8 cellular contexts compared by ENCODE assay signal in the genomic region with DNA sequence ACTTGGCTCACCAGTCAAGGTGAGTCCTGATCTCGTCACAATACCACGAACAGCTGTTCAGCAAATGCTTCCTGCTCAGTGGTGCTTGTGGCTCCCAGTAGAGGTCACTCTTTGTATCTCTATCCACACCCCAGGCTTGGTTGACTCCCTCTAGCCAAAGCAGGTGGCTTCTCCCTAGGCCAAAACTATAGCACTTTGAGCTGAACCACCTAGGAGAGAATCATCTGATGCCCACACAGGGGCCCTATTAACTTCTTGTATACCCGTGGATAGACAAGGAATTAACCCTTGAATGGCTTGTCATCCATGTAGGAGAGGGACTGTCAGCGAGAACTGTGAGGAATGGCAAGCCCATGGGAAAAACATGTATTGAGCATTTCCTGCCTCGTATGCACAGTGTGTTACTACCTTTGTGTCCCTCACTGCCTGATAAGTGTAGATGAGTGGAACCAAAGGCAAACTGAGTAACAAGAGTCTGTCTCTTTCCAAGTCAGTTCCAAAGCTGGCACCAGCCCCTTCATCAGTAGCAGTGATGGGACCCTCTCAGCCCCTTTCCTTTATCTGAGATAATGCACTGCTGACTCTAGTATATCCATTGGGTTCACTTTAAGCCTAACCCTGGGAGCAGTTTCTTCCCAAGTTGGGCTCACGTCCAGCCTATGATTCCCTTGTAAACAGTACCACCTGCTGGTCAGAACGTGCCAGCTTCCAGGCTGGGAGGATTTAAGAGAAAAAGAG.
DNase-seq lines count a peak whose midpoint lies in the region; ATAC-seq and TF ChIP-seq lines count a peak whose summit lies in the region.

No MANE protein-coding gene starts in this region.

- no peak overlapping the region for H3K4me3 ChIP-seq in WI38 (ENCODE audit: low read depth, low read length)

- peak; percentile 74 for TF ChIP-seq CTCF in WI38 (IDR thresholded peaks at IDR 0.05; ENCODE audit: low read depth, low read length)

- DNase-seq in ELF-1 (ENCODE audit: low read depth, low spot score) (peak; percentile 88), NCI-H2196 (lab: John Stamatoyannopoulos, UW; ENCODE audit: unreplicated experiment) (peak; percentile 84), cerebellar cortex (ENCODE audit: low spot score) (peak; percentile 92), kidney glomerular epithelial cell (lab: John Stamatoyannopoulos, UW) (peak; percentile 73)
- peak; percentile 35 for DNase-seq in stimulated activated CD4-positive, alpha-beta T cell treated with anti-CD3 and anti-CD28 coated beads, Interleukin-2, amount 100 ng/mL, for 4 hours (ENCODE audit: low read depth)

- peak; percentile 85 for ATAC-seq in HG02798 (IDR thresholded peaks at IDR 0.05; ENCODE audit: poor library complexity, unreplicated experiment)
- ATAC-seq in HG02571 (IDR thresholded peaks at IDR 0.05; ENCODE audit: unreplicated experiment) = no peak

Comparison
In these comparisons a context has a peak if more than half of its experiments do, and no peak if none do; other contexts are left out.
1. DNase-seq: peak in every context shown above with its lines; median percentile 92 in cerebellar cortex; 88 in ELF-1; 84 in NCI-H2196; 73 in kidney glomerular epithelial cell; 35 in stimulated activated CD4-positive, alpha-beta T cell treated with anti-CD3 and anti-CD28 coated beads, Interleukin-2, amount 100 ng/mL, for 4 hours.